ENCODE assay signal across 1 cellular context in genomic region chr20:35276408-35276807, GRCh38.
TF ChIP-seq lines count a peak whose summit lies in the region.

No MANE protein-coding gene starts in this region.

TF ChIP-seq in GM23338, 12 proteins besides CTCF, POLR2A, EP300 and RAD21 (continued from another document):
- TF ChIP-seq, protein P1, sequence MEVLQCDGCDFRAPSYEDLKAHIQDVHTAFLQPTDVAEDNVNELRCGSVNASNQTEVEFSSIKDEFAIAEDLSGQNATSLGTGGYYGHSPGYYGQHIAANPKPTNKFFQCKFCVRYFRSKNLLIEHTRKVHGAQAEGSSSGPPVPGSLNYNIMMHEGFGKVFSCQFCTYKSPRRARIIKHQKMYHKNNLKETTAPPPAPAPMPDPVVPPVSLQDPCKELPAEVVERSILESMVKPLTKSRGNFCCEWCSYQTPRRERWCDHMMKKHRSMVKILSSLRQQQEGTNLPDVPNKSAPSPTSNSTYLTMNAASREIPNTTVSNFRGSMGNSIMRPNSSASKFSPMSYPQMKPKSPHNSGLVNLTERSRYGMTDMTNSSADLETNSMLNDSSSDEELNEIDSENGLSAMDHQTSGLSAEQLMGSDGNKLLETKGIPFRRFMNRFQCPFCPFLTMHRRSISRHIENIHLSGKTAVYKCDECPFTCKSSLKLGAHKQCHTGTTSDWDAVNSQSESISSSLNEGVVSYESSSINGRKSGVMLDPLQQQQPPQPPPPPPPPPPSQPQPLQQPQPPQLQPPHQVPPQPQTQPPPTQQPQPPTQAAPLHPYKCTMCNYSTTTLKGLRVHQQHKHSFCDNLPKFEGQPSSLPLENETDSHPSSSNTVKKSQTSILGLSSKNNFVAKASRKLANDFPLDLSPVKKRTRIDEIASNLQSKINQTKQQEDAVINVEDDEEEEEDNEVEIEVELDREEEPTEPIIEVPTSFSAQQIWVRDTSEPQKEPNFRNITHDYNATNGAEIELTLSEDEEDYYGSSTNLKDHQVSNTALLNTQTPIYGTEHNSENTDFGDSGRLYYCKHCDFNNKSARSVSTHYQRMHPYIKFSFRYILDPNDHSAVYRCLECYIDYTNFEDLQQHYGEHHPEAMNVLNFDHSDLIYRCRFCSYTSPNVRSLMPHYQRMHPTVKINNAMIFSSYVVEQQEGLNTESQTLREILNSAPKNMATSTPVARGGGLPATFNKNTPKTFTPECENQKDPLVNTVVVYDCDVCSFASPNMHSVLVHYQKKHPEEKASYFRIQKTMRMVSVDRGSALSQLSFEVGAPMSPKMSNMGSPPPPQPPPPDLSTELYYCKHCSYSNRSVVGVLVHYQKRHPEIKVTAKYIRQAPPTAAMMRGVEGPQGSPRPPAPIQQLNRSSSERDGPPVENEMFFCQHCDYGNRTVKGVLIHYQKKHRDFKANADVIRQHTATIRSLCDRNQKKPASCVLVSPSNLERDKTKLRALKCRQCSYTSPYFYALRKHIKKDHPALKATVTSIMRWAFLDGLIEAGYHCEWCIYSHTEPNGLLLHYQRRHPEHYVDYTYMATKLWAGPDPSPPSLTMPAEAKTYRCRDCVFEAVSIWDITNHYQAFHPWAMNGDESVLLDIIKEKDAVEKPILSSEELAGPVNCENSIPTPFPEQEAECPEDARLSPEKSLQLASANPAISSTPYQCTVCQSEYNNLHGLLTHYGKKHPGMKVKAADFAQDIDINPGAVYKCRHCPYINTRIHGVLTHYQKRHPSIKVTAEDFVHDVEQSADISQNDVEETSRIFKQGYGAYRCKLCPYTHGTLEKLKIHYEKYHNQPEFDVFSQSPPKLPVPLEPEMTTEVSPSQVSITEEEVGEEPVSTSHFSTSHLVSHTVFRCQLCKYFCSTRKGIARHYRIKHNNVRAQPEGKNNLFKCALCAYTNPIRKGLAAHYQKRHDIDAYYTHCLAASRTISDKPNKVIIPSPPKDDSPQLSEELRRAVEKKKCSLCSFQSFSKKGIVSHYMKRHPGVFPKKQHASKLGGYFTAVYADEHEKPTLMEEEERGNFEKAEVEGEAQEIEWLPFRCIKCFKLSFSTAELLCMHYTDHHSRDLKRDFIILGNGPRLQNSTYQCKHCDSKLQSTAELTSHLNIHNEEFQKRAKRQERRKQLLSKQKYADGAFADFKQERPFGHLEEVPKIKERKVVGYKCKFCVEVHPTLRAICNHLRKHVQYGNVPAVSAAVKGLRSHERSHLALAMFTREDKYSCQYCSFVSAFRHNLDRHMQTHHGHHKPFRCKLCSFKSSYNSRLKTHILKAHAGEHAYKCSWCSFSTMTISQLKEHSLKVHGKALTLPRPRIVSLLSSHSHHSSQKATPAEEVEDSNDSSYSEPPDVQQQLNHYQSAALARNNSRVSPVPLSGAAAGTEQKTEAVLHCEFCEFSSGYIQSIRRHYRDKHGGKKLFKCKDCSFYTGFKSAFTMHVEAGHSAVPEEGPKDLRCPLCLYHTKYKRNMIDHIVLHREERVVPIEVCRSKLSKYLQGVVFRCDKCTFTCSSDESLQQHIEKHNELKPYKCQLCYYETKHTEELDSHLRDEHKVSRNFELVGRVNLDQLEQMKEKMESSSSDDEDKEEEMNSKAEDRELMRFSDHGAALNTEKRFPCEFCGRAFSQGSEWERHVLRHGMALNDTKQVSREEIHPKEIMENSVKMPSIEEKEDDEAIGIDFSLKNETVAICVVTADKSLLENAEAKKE (CRISPR knock-in tag; IDR thresholded peaks at IDR 0.05), result no peak
- TF ChIP-seq EZH2phosphoT487 (IDR thresholded peaks at IDR 0.05; ENCODE audit: unreplicated experiment), result no peak
- TF ChIP-seq EZH2 (IDR thresholded peaks at IDR 0.05; ENCODE audit: low read depth, unreplicated experiment), result no peak
- no peak for TF ChIP-seq NANOG (IDR thresholded peaks at IDR 0.05; ENCODE audit: borderline replicate concordance)
- TF ChIP-seq STAT1 (IDR thresholded peaks at IDR 0.05; ENCODE audit: unreplicated experiment), result no peak
- no peak for TF ChIP-seq ETS1 (IDR thresholded peaks at IDR 0.05)
- TF ChIP-seq, protein P2, sequence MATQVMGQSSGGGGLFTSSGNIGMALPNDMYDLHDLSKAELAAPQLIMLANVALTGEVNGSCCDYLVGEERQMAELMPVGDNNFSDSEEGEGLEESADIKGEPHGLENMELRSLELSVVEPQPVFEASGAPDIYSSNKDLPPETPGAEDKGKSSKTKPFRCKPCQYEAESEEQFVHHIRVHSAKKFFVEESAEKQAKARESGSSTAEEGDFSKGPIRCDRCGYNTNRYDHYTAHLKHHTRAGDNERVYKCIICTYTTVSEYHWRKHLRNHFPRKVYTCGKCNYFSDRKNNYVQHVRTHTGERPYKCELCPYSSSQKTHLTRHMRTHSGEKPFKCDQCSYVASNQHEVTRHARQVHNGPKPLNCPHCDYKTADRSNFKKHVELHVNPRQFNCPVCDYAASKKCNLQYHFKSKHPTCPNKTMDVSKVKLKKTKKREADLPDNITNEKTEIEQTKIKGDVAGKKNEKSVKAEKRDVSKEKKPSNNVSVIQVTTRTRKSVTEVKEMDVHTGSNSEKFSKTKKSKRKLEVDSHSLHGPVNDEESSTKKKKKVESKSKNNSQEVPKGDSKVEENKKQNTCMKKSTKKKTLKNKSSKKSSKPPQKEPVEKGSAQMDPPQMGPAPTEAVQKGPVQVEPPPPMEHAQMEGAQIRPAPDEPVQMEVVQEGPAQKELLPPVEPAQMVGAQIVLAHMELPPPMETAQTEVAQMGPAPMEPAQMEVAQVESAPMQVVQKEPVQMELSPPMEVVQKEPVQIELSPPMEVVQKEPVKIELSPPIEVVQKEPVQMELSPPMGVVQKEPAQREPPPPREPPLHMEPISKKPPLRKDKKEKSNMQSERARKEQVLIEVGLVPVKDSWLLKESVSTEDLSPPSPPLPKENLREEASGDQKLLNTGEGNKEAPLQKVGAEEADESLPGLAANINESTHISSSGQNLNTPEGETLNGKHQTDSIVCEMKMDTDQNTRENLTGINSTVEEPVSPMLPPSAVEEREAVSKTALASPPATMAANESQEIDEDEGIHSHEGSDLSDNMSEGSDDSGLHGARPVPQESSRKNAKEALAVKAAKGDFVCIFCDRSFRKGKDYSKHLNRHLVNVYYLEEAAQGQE (IDR thresholded peaks at IDR 0.05; ENCODE audit: unreplicated experiment), result no peak
- TF ChIP-seq POLR2AphosphoS5 (IDR thresholded peaks at IDR 0.05; ENCODE audit: low read depth), result no peak
- no peak for TF ChIP-seq ZNF331 (CRISPR knock-in tag; IDR thresholded peaks at IDR 0.05; ENCODE audit: low read depth)
- TF ChIP-seq CREB1 (CRISPR knock-in tag; IDR thresholded peaks at IDR 0.05; ENCODE audit: low read depth), result no peak
- no peak for TF ChIP-seq ZNF114 (CRISPR knock-in tag; IDR thresholded peaks at IDR 0.05)
